In the genomic region with DNA sequence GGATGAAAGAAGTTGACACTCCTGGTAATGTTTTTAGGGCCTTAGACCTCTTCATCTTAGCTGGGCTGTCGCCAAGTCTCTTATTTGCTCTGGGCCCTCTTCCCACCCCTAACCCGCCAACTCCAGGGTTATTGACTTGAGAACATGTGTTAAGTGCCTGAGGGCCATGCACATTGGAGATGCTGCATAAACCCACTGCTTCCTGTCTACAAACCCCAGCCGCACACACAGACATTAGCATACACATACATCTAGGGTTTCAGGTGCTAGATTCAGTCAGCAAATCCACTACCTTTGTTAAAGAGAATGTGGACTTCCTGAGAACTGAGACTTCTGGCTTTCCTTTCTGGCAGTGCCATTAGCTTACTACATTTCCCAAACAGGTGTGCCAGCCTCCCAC, we compare ENCODE assay signal across 17 cellular contexts. TPM values are rescaled to one million over a fixed set of nuclear protein-coding genes. Genes with fewer than 3 reads are reported as not detected.
DNase-seq lines count a peak whose midpoint lies in the region; ATAC-seq and TF ChIP-seq lines count a peak whose summit lies in the region.
"Had no signal": no experiment of that assay in that cellular context is flagged by ENCODE, and none has a peak within 500 bp of the region (broad histone marks: within the 10 kb centered on the region; RNA-seq: fewer than 3 reads in every experiment).

No MANE protein-coding gene starts in this region.

- ATAC-seq in activated CD8-positive, alpha-beta memory T cell treated with anti-CD3 and anti-CD28 coated beads, Interleukin-2, amount 10 ng/mL, durations not matched to agents 7 days and 5 days = peak; percentile 87
- ATAC-seq in HG02610 (IDR thresholded peaks at IDR 0.05; ENCODE audit: unreplicated experiment) (peak; percentile 54), left lung (peak; percentile 51), HG03457 (IDR thresholded peaks at IDR 0.05; ENCODE audit: unreplicated experiment) (no peak)

- no peak for TF ChIP-seq CTCF in left lung (IDR thresholded peaks at IDR 0.05)
- no peak for TF ChIP-seq CTCF in adrenal gland (IDR thresholded peaks at IDR 0.05)

- intact Hi-C loops in left lung (cut with DNase I) = no loop called here
- intact Hi-C loops in adrenal gland (cut with DNase I) = no loop called here

- H3K4me3 ChIP-seq in left lung (no peak overlapping the region), adrenal gland (no peak overlapping the region)
- H3K4me3 ChIP-seq: esophagus squamous epithelium, K562, SJSA1, thyroid gland had no signal

- H3K9me3 ChIP-seq in left lung (no peaks in the 10 kb centered on the region), adrenal gland (replicated peaks in 1 of 3) (no peaks in the 10 kb centered on the region)
- H3K9me3 ChIP-seq: esophagus squamous epithelium, SJSA1, thyroid gland had no signal

- H3K4me1 Mint-ChIP-seq in activated CD8-positive, alpha-beta memory T cell treated with anti-CD3 and anti-CD28 coated beads, Interleukin-2, amount 10 ng/mL, durations not matched to agents 7 days and 5 days = peaks cover 15% of the 10 kb centered on the region

- H3K36me3 ChIP-seq in left lung (no peaks in the 10 kb centered on the region), adrenal gland (replicated peaks in 1 of 2) (no peaks in the 10 kb centered on the region)
- H3K36me3 ChIP-seq: esophagus squamous epithelium, SJSA1, thyroid gland had no signal

- H3K27ac ChIP-seq in left lung = no peak overlapping the region
- no peak overlapping the region for H3K27ac ChIP-seq in adrenal gland
- H3K27ac ChIP-seq: esophagus squamous epithelium, SJSA1, thyroid gland had no signal

- H3K9me3 Mint-ChIP-seq in activated CD8-positive, alpha-beta memory T cell treated with anti-CD3 and anti-CD28 coated beads, Interleukin-2, amount 10 ng/mL, durations not matched to agents 7 days and 5 days (ENCODE audit: low read depth) = no peaks in the 10 kb centered on the region
- H3K9me3 Mint-ChIP-seq: activated T-cell treated with anti-CD3 and anti-CD28 coated beads, Interleukin-2, amount 50 U/mL, for 4 hours had no signal

- no peaks in the 10 kb centered on the region for H3K36me3 Mint-ChIP-seq in activated CD8-positive, alpha-beta memory T cell treated with anti-CD3 and anti-CD28 coated beads, Interleukin-2, amount 10 ng/mL, durations not matched to agents 7 days and 5 days

- no peak for TF ChIP-seq POLR2A in adrenal gland (IDR thresholded peaks at IDR 0.05)

- WGBS in adrenal gland, 4 donors = 61 to 81% (median 72%) methylated on average over 3 of the region's 3 CpGs

- peaks cover 5% of the 10 kb centered on the region for H3K27me3 Mint-ChIP-seq in activated CD8-positive, alpha-beta memory T cell treated with anti-CD3 and anti-CD28 coated beads, Interleukin-2, amount 10 ng/mL, durations not matched to agents 7 days and 5 days

- H3K4me1 ChIP-seq in left lung = no peaks in the 10 kb centered on the region
- H3K4me1 ChIP-seq in adrenal gland (replicated peaks in 1 of 2) = no peaks in the 10 kb centered on the region
- H3K4me1 ChIP-seq: esophagus squamous epithelium, SJSA1, thyroid gland had no signal

- H3K27ac Mint-ChIP-seq in activated CD8-positive, alpha-beta memory T cell treated with anti-CD3 and anti-CD28 coated beads, Interleukin-2, amount 10 ng/mL, durations not matched to agents 7 days and 5 days = no peak overlapping the region
- H3K27ac Mint-ChIP-seq: progenitor cell of endocrine pancreas had no signal

- CTCF ChIA-PET in activated CD8-positive, alpha-beta memory T cell treated with anti-CD3 and anti-CD28 coated beads, Interleukin-2, amount 10 ng/mL, durations not matched to agents 7 days and 5 days (lab: Charles Lee) = interaction anchor here (1.9 kb wide), 1 partner anchor 8 kb away, joined by 5 read pairs; no protein-coding TSS in a partner anchor

- H3K4me3 Mint-ChIP-seq in activated CD8-positive, alpha-beta memory T cell treated with anti-CD3 and anti-CD28 coated beads, Interleukin-2, amount 10 ng/mL, durations not matched to agents 7 days and 5 days = no peak overlapping the region
- H3K4me3 Mint-ChIP-seq: activated T-cell treated with anti-CD3 and anti-CD28 coated beads, Interleukin-2, amount 50 U/mL, for 4 hours had no signal

- DNase-seq in activated CD8-positive, alpha-beta memory T cell treated with anti-CD3 and anti-CD28 coated beads, Interleukin-2, amount 10 ng/mL, durations not matched to agents 7 days and 5 days = peak; percentile 74
- no peak for DNase-seq in activated CD8-positive, alpha-beta memory T cell treated with anti-CD3 and anti-CD28 coated beads for 24 hours
- DNase-seq in NCI-H446 (lab: John Stamatoyannopoulos, UW) = peak; percentile 70 to 86
- DNase-seq in left lung = no peak
- DNase-seq in AG20443 (ENCODE audit: low spot score) = no peak
- no peak for DNase-seq in adrenal gland
- DNase-seq: activated T-cell treated with anti-CD3 and anti-CD28 coated beads, Interleukin-2, amount 50 U/mL, for 4 hours; esophagus squamous epithelium; NCI-H1694; thyroid gland had no signal

- H3K27me3 ChIP-seq in left lung = peaks cover 0 to 12% of the 10 kb centered on the region in 2 donors
- H3K27me3 ChIP-seq in adrenal gland = peaks cover 16% of the 10 kb centered on the region
- H3K27me3 ChIP-seq: SJSA1, thyroid gland had no signal

RNA-seq across cellular contexts. Expression of a gene that starts 0.8 kb away (rescaled TPM):
- total RNA-seq in activated CD8-positive, alpha-beta memory T cell treated with anti-CD3 and anti-CD28 coated beads, Interleukin-2, amount 10 ng/mL, durations not matched to agents 7 days and 5 days = not detected
- total RNA-seq in left lung = not detected
- total RNA-seq in adrenal gland = not detected
- polyA plus RNA-seq in adrenal gland = not detected
- total RNA-seq: activated T-cell treated with anti-CD3 and anti-CD28 coated beads, Interleukin-2, amount 50 U/mL, for 4 hours; dermis microvascular lymphatic vessel endothelial cell; esophagus squamous epithelium; progenitor cell of endocrine pancreas; SJSA1; thyroid gland had no signal
- polyA plus RNA-seq: AG04450 had no signal

RNA-seq across cellular contexts. Expression of a gene that starts 10.6 kb away (rescaled TPM):
- 10 to 100 TPM; 44.5 to 48.5 TPM for total RNA-seq in activated CD8-positive, alpha-beta memory T cell treated with anti-CD3 and anti-CD28 coated beads, Interleukin-2, amount 10 ng/mL, durations not matched to agents 7 days and 5 days
- total RNA-seq in left lung (10 to 100 TPM; 34.1 to 41.9 TPM), adrenal gland (10 to 100 TPM; 22.3 to 41.4 (median 34.6) TPM)
- polyA plus RNA-seq in adrenal gland = 10 to 100 TPM; 38.4 to 66.7 (median 52.1) TPM

RNA-seq across cellular contexts. Expression of a gene that starts 42.2 kb away (rescaled TPM):
- not detected for total RNA-seq in activated CD8-positive, alpha-beta memory T cell treated with anti-CD3 and anti-CD28 coated beads, Interleukin-2, amount 10 ng/mL, durations not matched to agents 7 days and 5 days
- total RNA-seq in left lung (not detected), adrenal gland (not detected)
- not detected for polyA plus RNA-seq in adrenal gland
- total RNA-seq: activated T-cell treated with anti-CD3 and anti-CD28 coated beads, Interleukin-2, amount 50 U/mL, for 4 hours; dermis microvascular lymphatic vessel endothelial cell; esophagus squamous epithelium; progenitor cell of endocrine pancreas; SJSA1; thyroid gland had no signal
- polyA plus RNA-seq: AG04450 had no signal

Comparison
In these comparisons a context has a peak if more than half of its experiments do, and no peak if none do; other contexts are left out.
1. DNase-seq: peak in activated CD8-positive, alpha-beta memory T cell treated with anti-CD3 and anti-CD28 coated beads, Interleukin-2, amount 10 ng/mL, durations not matched to agents 7 days and 5 days (single experiment) and NCI-H446 (2 of 2); none in activated CD8-positive, alpha-beta memory T cell treated with anti-CD3 and anti-CD28 coated beads for 24 hours (single experiment), left lung (0 of 2), AG20443 (single experiment) and adrenal gland (0 of 7).